In the genomic region with DNA sequence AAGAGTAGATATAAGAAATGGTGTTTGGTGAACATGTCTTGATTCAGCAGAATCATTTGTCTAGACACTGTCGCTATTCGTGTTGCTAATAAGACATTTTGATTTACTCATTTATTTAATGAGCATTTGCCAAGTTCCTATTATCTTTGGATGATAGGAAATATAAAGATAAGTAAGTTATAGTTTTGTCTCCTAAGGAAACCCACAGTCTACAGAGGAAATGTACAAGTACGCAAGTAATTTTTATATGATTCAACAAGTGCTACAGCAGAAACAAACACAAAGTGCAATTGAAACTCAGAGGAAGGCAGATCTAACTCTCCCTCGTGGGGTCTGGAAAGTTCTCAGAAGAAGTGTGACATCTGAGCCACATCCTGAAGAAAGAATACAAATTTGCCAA, we compare ENCODE assay signal across 13 cellular contexts.
DNase-seq lines count a peak whose midpoint lies in the region; ATAC-seq and TF ChIP-seq lines count a peak whose summit lies in the region.
"Had no signal": no experiment of that assay in that cellular context is flagged by ENCODE, and none has a peak within 500 bp of the region (broad histone marks: within the 10 kb centered on the region; RNA-seq: fewer than 3 reads in every experiment).

No MANE protein-coding gene starts in this region.

- no peaks in the 10 kb centered on the region for H3K36me3 ChIP-seq in BLaER1 treated with 17β-estradiol and CSF1 and Interleukin-3, amounts not matched to agents 10 nM and 100 nM
- H3K36me3 ChIP-seq in mesenchymal stem cell (ENCODE audit: control insufficient read depth in 1 of 2, insufficient read depth in 2 of 2, low read depth in 1 of 2, low read length in 2 of 2) = no peaks in the 10 kb centered on the region
- H3K36me3 ChIP-seq: BE2C had no signal

- H3K4me1 ChIP-seq in BLaER1 treated with 17β-estradiol and CSF1 and Interleukin-3, amounts not matched to agents 10 nM and 100 nM = peaks cover 0 to 14% (median 11%) of the 10 kb centered on the region in 10 experiments; a peak in 12 of 20 replicates
- H3K4me1 ChIP-seq in mesenchymal stem cell (ENCODE audit: control insufficient read depth, insufficient read depth, low read depth, low read length) = no peaks in the 10 kb centered on the region
- H3K4me1 ChIP-seq: BE2C had no signal

- TF ChIP-seq CTCF in fibroblast of pulmonary artery (IDR thresholded peaks at IDR 0.05; ENCODE audit: low read length, missing control alignments) = no peak

- no peak overlapping the region for H3K14ac ChIP-seq in mesenchymal stem cell (ENCODE audit: low read length in 2 of 2)

- H3K18ac ChIP-seq in mesenchymal stem cell (ENCODE audit: low read depth in 1 of 2, low read length in 2 of 2) = no peak overlapping the region

- H3K27ac ChIP-seq in BLaER1 treated with 17β-estradiol and CSF1 and Interleukin-3, amounts not matched to agents 10 nM and 100 nM = no peak overlapping the region
- no peak overlapping the region for H3K27ac ChIP-seq in mesenchymal stem cell (ENCODE audit: low read length, poor library complexity, severe bottlenecking)

- peak overlapping the region in 8 of 11 experiments; percentile 3 to 30 (median 22); a peak in 12 of 22 replicates for H3K4me2 ChIP-seq in BLaER1 treated with 17β-estradiol and CSF1 and Interleukin-3, amounts not matched to agents 10 nM and 100 nM
- H3K4me2 ChIP-seq in mesenchymal stem cell (ENCODE audit: low read length, poor library complexity, severe bottlenecking) = no peak overlapping the region
- H3K4me2 ChIP-seq: GM23338 had no signal

- no peak overlapping the region for H2BK15ac ChIP-seq in mesenchymal stem cell (ENCODE audit: low read depth, poor library complexity, severe bottlenecking)

- H3K4me3 ChIP-seq in BLaER1 treated with 17β-estradiol and CSF1 and Interleukin-3, amounts not matched to agents 10 nM and 100 nM = no peak overlapping the region
- H3K4me3 ChIP-seq in fibroblast of pulmonary artery (replicated peaks; ENCODE audit: low read depth, low read length) (peak overlapping the region; percentile 22), mesenchymal stem cell (ENCODE audit: insufficient read depth in 1 of 2, low read depth in 1 of 2, low read length in 2 of 2) (no peak overlapping the region)
- H3K4me3 ChIP-seq: GM23338 had no signal

- 28% methylated on average over 1 of the region's 4 CpGs for WGBS in mesenchymal stem cell

- no peak overlapping the region for H3K4ac ChIP-seq in mesenchymal stem cell (ENCODE audit: low read depth in 1 of 2, low read length in 2 of 2)

- no peak overlapping the region for H3K9ac ChIP-seq in BLaER1 treated with 17β-estradiol and CSF1 and Interleukin-3, amounts not matched to agents 10 nM and 100 nM
- no peak overlapping the region for H3K9ac ChIP-seq in mesenchymal stem cell (ENCODE audit: low read length)

- no peak for ATAC-seq in GM21367 (IDR thresholded peaks at IDR 0.05; ENCODE audit: unreplicated experiment)
- ATAC-seq: GM23338 had no signal

- no peak overlapping the region for H4K91ac ChIP-seq in mesenchymal stem cell (ENCODE audit: low read length)

- H2AFZ ChIP-seq in mesenchymal stem cell (ENCODE audit: low read depth, low read length) = no peak overlapping the region
- H2AFZ ChIP-seq: GM23338 had no signal

- H3K9me3 ChIP-seq in BLaER1 treated with 17β-estradiol and CSF1 and Interleukin-3, amounts not matched to agents 10 nM and 100 nM (replicated peaks in 1 of 11) = no peaks in the 10 kb centered on the region
- no peaks in the 10 kb centered on the region for H3K9me3 ChIP-seq in mesenchymal stem cell (ENCODE audit: control insufficient read depth, low read length)
- H3K9me3 ChIP-seq: BE2C had no signal

- H3K79me1 ChIP-seq in mesenchymal stem cell (replicated peaks; ENCODE audit: low read length, poor library complexity, severe bottlenecking) = no peaks in the 10 kb centered on the region

- no peaks in the 10 kb centered on the region for H4K20me1 ChIP-seq in BLaER1 treated with 17β-estradiol and CSF1 and Interleukin-3, amounts not matched to agents 10 nM and 100 nM

- H2BK5ac ChIP-seq in mesenchymal stem cell (ENCODE audit: low read depth, low read length, poor library complexity, severe bottlenecking) = no peak overlapping the region

- no peak overlapping the region for H4K8ac ChIP-seq in mesenchymal stem cell (ENCODE audit: low read length)

- no peak overlapping the region for H3K23ac ChIP-seq in mesenchymal stem cell (ENCODE audit: low read length in 2 of 2)

- H3K27me3 ChIP-seq in BLaER1 treated with 17β-estradiol and CSF1 and Interleukin-3, amounts not matched to agents 10 nM and 100 nM = no peaks in the 10 kb centered on the region
- no peaks in the 10 kb centered on the region for H3K27me3 ChIP-seq in mesenchymal stem cell (ENCODE audit: control insufficient read depth in 1 of 2, insufficient read depth in 1 of 2, low read length in 2 of 2)
- H3K27me3 ChIP-seq: BE2C had no signal

- DNase-seq in fibroblast of pulmonary artery (ENCODE audit: low read depth) = peak; percentile 41
- peak; percentile 31 for DNase-seq in mesenchymal stem cell
- no peak for DNase-seq in SIG-M5 (lab: John Stamatoyannopoulos, UW)
- DNase-seq in NCI-H748 (lab: John Stamatoyannopoulos, UW; ENCODE audit: unreplicated experiment) = no peak
- DNase-seq: ACHN; BE2C; CD4-positive, alpha-beta memory T cell; DMS153; GDM1; HCEC 1CT had no signal

- no peak overlapping the region for H2AK5ac ChIP-seq in mesenchymal stem cell (ENCODE audit: low read length, severe bottlenecking)

- no peak overlapping the region for H2BK12ac ChIP-seq in mesenchymal stem cell (ENCODE audit: low read length in 2 of 2)

- no peak overlapping the region for H2BK120ac ChIP-seq in mesenchymal stem cell (ENCODE audit: low read depth, low read length)

Comparison
In these comparisons a context has a peak if more than half of its experiments do, and no peak if none do; other contexts are left out.
1. DNase-seq: peak in fibroblast of pulmonary artery (single experiment) and mesenchymal stem cell (single experiment); none in SIG-M5 (single experiment) and NCI-H748 (single experiment).